Comparison of ENCODE assay signal across 9 cellular contexts in the genomic region with DNA sequence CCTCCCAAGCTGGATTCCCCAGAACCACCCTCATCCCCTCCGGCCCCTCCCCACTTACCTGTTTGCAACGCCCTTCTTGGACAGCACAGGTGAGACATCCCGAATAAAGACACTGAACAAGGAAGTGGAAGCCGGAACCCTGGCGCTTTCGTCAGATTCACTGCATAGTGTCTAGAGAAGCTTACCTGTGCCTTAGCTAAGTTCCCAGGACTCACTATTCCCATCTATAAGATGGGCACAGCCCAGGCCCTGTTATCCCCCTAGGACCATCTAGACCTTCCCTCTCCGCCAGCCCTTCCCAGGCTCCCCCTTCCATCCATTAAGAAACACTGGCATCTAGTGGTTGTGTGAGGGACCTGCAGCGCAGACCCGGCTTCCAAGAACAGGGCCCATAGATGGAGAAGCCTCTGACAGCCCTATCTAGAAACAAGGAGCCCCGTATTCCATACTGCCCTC. TPM values are rescaled to one million over a fixed set of nuclear protein-coding genes. Genes with fewer than 3 reads are reported as not detected.
DNase-seq lines count a peak whose midpoint lies in the region; ATAC-seq and TF ChIP-seq lines count a peak whose summit lies in the region.
"Had no signal": no experiment of that assay in that cellular context is flagged by ENCODE, and none has a peak within 500 bp of the region (broad histone marks: within the 10 kb centered on the region; RNA-seq: fewer than 3 reads in every experiment).

No MANE protein-coding gene starts in this region.

- no peak overlapping the region for H3K9ac ChIP-seq in fibroblast of lung (ENCODE audit: insufficient read depth, low read length)

- H3K4me3 Mint-ChIP-seq in neural crest cell = peak overlapping the region; percentile 58
- H3K4me3 Mint-ChIP-seq in type B pancreatic cell = no peak overlapping the region

- TF ChIP-seq CTCF in fibroblast of lung (conservative IDR thresholded peaks at IDR 0.05 in 1 of 2, IDR thresholded peaks at IDR 0.05 in 1 of 2; ENCODE audit: low read depth in 1 of 2, low read length in 2 of 2) (peak; percentile 91 to 92), neural crest cell (conservative IDR thresholded peaks at IDR 0.05) (peak; percentile 86), type B pancreatic cell (conservative IDR thresholded peaks at IDR 0.05) (peak; percentile 90)

- no peaks in the 10 kb centered on the region for H3K4me1 ChIP-seq in fibroblast of lung (ENCODE audit: control insufficient read depth, extremely low read depth, insufficient read depth, low read length)

- H3K4me2 ChIP-seq in fibroblast of lung (ENCODE audit: extremely low read depth, insufficient read depth, low read length) = no peak overlapping the region

- no peaks in the 10 kb centered on the region for H3K27me3 ChIP-seq in fibroblast of lung (ENCODE audit: control insufficient read depth, insufficient read depth, low read length)

- no peaks in the 10 kb centered on the region for H4K20me1 ChIP-seq in fibroblast of lung (ENCODE audit: control insufficient read depth, extremely low read depth, insufficient read depth, low read length)

- H3K79me2 ChIP-seq in fibroblast of lung (ENCODE audit: control insufficient read depth, insufficient read depth, low read length) = no peaks in the 10 kb centered on the region

- H3K9me3 Mint-ChIP-seq in neural crest cell (no peaks in the 10 kb centered on the region), type B pancreatic cell (no peaks in the 10 kb centered on the region)

- H2AFZ ChIP-seq in fibroblast of lung (ENCODE audit: low read length) = no peak overlapping the region

- ATAC-seq in HG03039 (IDR thresholded peaks at IDR 0.05; ENCODE audit: unreplicated experiment) = no peak

- H3K4me3 ChIP-seq in fibroblast of lung (replicated peaks in 1 of 4; ENCODE audit: control extremely low read depth in 1 of 4, insufficient read depth in 1 of 4, low read depth in 3 of 4, low read length in 4 of 4) = no peak overlapping the region
- H3K4me3 ChIP-seq: skin epidermis had no signal

- H3K27ac Mint-ChIP-seq in neural crest cell (ENCODE audit: unreplicated experiment) = no peak overlapping the region
- peak overlapping the region; percentile 33 for H3K27ac Mint-ChIP-seq in type B pancreatic cell

- no peaks in the 10 kb centered on the region for H3K36me3 ChIP-seq in fibroblast of lung (ENCODE audit: control insufficient read depth, insufficient read depth, low read length)

- DNase-seq in COLO668 (lab: John Stamatoyannopoulos, UW; ENCODE audit: unreplicated experiment) (peak; percentile 58), HPDE6-E6E7 (ENCODE audit: extremely low spot score) (peak; percentile 64), NCI-H82 (lab: John Stamatoyannopoulos, UW) (peak; percentile 96), activated T-cell treated with anti-CD3 and anti-CD28 coated beads for 4 hours (peak; percentile 18), fibroblast of lung (ENCODE audit: low read depth in 2 of 2) (peak; percentile 43 to 67), neural crest cell (ENCODE audit: low read depth, low spot score) (peak; percentile 81), type B pancreatic cell (ENCODE audit: extremely low spot score, unreplicated experiment) (no peak)

- H3K27me3 Mint-ChIP-seq in neural crest cell (ENCODE audit: low read depth) (peaks cover 20% of the 10 kb centered on the region), type B pancreatic cell (peaks cover 30% of the 10 kb centered on the region)

- no peak overlapping the region for H3K27ac ChIP-seq in fibroblast of lung (ENCODE audit: insufficient read depth, low read length)
- H3K27ac ChIP-seq: skin epidermis had no signal

- H3K9me3 ChIP-seq in fibroblast of lung (ENCODE audit: control insufficient read depth, insufficient read depth, low read depth, low read length) = no peaks in the 10 kb centered on the region

- H3K4me1 Mint-ChIP-seq in neural crest cell = peaks cover 11% of the 10 kb centered on the region
- peaks cover 30% of the 10 kb centered on the region for H3K4me1 Mint-ChIP-seq in type B pancreatic cell (ENCODE audit: unreplicated experiment)

- H3K36me3 Mint-ChIP-seq in neural crest cell (ENCODE audit: low read depth) (no peaks in the 10 kb centered on the region), type B pancreatic cell (no peaks in the 10 kb centered on the region)

RNA-seq across cellular contexts. Expression of gene RPL38, which starts 26.9 kb away (rescaled TPM):
- total RNA-seq in fibroblast of lung (3,018 and 3,857 TPM in 2 replicates), neural crest cell (967 and 1,042 TPM in 2 replicates), type B pancreatic cell (ENCODE audit: low replicate concordance) (1,028 and 1,111 TPM in 2 replicates)
- 1,185 and 1,255 TPM in 2 replicates for polyA plus RNA-seq in fibroblast of lung
- 3,263 and 3,420 TPM in 2 replicates for polyA plus RNA-seq in fibroblast of lung (2012)
- 75.5 and 104 TPM in 2 replicates for polyA minus RNA-seq in fibroblast of lung (ENCODE audit: low replicate concordance)

RNA-seq across cellular contexts. Expression of gene TTYH2, which starts 36.8 kb away (rescaled TPM):
- total RNA-seq in fibroblast of lung (0.77 and 0.99 TPM in 2 replicates), neural crest cell (2.4 and 3.0 TPM in 2 replicates), type B pancreatic cell (ENCODE audit: low replicate concordance) (2.2 and 12.4 TPM in 2 replicates)
- 0.75 and 1.2 TPM in 2 replicates for polyA plus RNA-seq in fibroblast of lung
- 1.0 and 1.1 TPM in 2 replicates for polyA plus RNA-seq in fibroblast of lung (2012)
- polyA minus RNA-seq in fibroblast of lung (ENCODE audit: low replicate concordance) = 3.9 and 10.2 TPM in 2 replicates
